ENCODE assay signal across 8 cellular contexts in genomic region chr3:52277071-52277964, GRCh38. TPM values are rescaled to one million over a fixed set of nuclear protein-coding genes. Genes with fewer than 3 reads are reported as not detected.
DNase-seq lines count a peak whose midpoint lies in the region; ATAC-seq, FAIRE-seq and TF ChIP-seq lines count a peak whose summit lies in the region.

No MANE protein-coding gene starts in this region.

- H3K27ac ChIP-seq in astrocyte (ENCODE audit: low read depth, low read length) (peak overlapping the region; percentile 95), iPS DF 6.9 (ENCODE audit: low read length) (no peak overlapping the region), gastrocnemius medialis (peak overlapping the region; percentile 89 to 97 (median 94))

- TF ChIP-seq POLR2A in GM12892 (IDR thresholded peaks at IDR 0.05; ENCODE audit: low read depth, low read length) = peak; percentile 85
- TF ChIP-seq POLR2A in gastrocnemius medialis (IDR thresholded peaks at IDR 0.05) = peak; percentile 49 to 64

- no peaks in the 10 kb centered on the region for H3K9me3 ChIP-seq in astrocyte (ENCODE audit: insufficient read depth, low read depth, low read length)
- H3K9me3 ChIP-seq in iPS DF 6.9 (ENCODE audit: control insufficient read depth, insufficient read depth, low read length) = no peaks in the 10 kb centered on the region
- no peaks in the 10 kb centered on the region for H3K9me3 ChIP-seq in gastrocnemius medialis

- peak overlapping the region; percentile 99 for H3K4me3 Mint-ChIP-seq in astrocyte (ENCODE audit: unreplicated experiment)

- H3K4me1 ChIP-seq in astrocyte (ENCODE audit: insufficient read depth, low read length) = peaks cover 22% of the 10 kb centered on the region
- H3K4me1 ChIP-seq in iPS DF 6.9 (ENCODE audit: control insufficient read depth, insufficient read depth, low read length) = no peaks in the 10 kb centered on the region
- H3K4me1 ChIP-seq in gastrocnemius medialis = peaks cover 62 to 63% of the 10 kb centered on the region in 2 donors

- TF ChIP-seq CTCF in astrocyte (IDR thresholded peaks at IDR 0.05; ENCODE audit: insufficient read depth, low read depth, low read length) = no peak
- no peak for TF ChIP-seq CTCF in gastrocnemius medialis (IDR thresholded peaks at IDR 0.05 in 4 of 5, conservative IDR thresholded peaks at IDR 0.05 in 1 of 5)

- H3K27me3 Mint-ChIP-seq in astrocyte (ENCODE audit: low read depth, unreplicated experiment) = no peaks in the 10 kb centered on the region

- peak overlapping the region; percentile 99 for H3K4me2 ChIP-seq in astrocyte (ENCODE audit: low read length)

- peaks cover 8% of the 10 kb centered on the region for H3K36me3 Mint-ChIP-seq in astrocyte (ENCODE audit: low read depth, unreplicated experiment)

- H3K9me3 Mint-ChIP-seq in astrocyte (ENCODE audit: unreplicated experiment) = no peaks in the 10 kb centered on the region

- peaks cover 59% of the 10 kb centered on the region for H3K79me2 ChIP-seq in astrocyte (ENCODE audit: insufficient read depth, low read length)

- FAIRE-seq in GM12892 (lab: Jason Lieb, UNC) (peak; percentile 85), astrocyte (lab: Jason Lieb, UNC) (no peak)

- WGBS in iPS DF 6.9 (ENCODE audit: insufficient coverage, insufficient read length) = no CpG with 5 or more reads among the region's 28 CpGs

- no peaks in the 10 kb centered on the region for H3K27me3 ChIP-seq in astrocyte (ENCODE audit: insufficient read depth, low read length)
- H3K27me3 ChIP-seq in iPS DF 6.9 (ENCODE audit: control insufficient read depth, insufficient read depth, low read length) = no peaks in the 10 kb centered on the region
- no peaks in the 10 kb centered on the region for H3K27me3 ChIP-seq in gastrocnemius medialis

- ATAC-seq in gastrocnemius medialis (peak; percentile 31 to 41), HG03039 (IDR thresholded peaks at IDR 0.05; ENCODE audit: unreplicated experiment) (no peak)

- H3K4me1 Mint-ChIP-seq in astrocyte (ENCODE audit: low read depth, unreplicated experiment) = peaks cover 22% of the 10 kb centered on the region

- peak overlapping the region; percentile 99 for H3K4me3 ChIP-seq in astrocyte (ENCODE audit: insufficient read depth, low read depth, low read length)
- peak overlapping the region; percentile 85; the same call in 1 of the 2 replicates for H3K4me3 ChIP-seq in iPS DF 6.9 (ENCODE audit: low read length)
- H3K4me3 ChIP-seq in gastrocnemius medialis = peak overlapping the region; percentile 66 to 95 (median 82)

- intact Hi-C loops in gastrocnemius medialis (cut with DNase I; ENCODE audit: low total_unique reads) = loop anchor here (5.0 to 10.0 kb wide), 2 partner anchors 130 to 223 kb away; partner anchors contain the start of gene DUSP7

- in situ Hi-C loops in gastrocnemius medialis (cut with MboI; ENCODE audit: low sequenced_read_pairs in 4 of 4) = loop anchor here in 2 of 4 donors (5.0 kb wide), 1 partner anchor 45 kb away; no protein-coding TSS in a partner anchor

- H3K36me3 ChIP-seq in astrocyte (ENCODE audit: insufficient read depth, low read length) (peaks cover 10% of the 10 kb centered on the region), iPS DF 6.9 (ENCODE audit: control insufficient read depth, insufficient read depth, low read length) (no peaks in the 10 kb centered on the region), gastrocnemius medialis (no peaks in the 10 kb centered on the region)

- peak overlapping the region; percentile 99 for H3K9ac ChIP-seq in astrocyte (ENCODE audit: low read length)

- no peak for DNase-seq in GM12892 (ENCODE audit: insufficient read length)
- DNase-seq in KG1 (lab: John Stamatoyannopoulos, UW) = peak; percentile 34
- peak; percentile 63 for DNase-seq in T-helper 9 cell
- DNase-seq in astrocyte (ENCODE audit: low read depth) = peak; percentile 39
- no peak for DNase-seq in iPS DF 6.9 (ENCODE audit: low read depth, low spot score)
- peak; percentile 57 to 72 for DNase-seq in gastrocnemius medialis
- DNase-seq in 8988T = no peak

- H3K27ac Mint-ChIP-seq in astrocyte (ENCODE audit: unreplicated experiment) = peak overlapping the region; percentile 95

- H2AFZ ChIP-seq in astrocyte (ENCODE audit: low read depth, low read length) = no peak overlapping the region

- H4K20me1 ChIP-seq in astrocyte (ENCODE audit: insufficient read depth, low read length) = peaks cover 58% of the 10 kb centered on the region

RNA-seq across cellular contexts. Expression of gene WDR82, which starts 1.1 kb away (rescaled TPM):
- 34.7 TPM for polyA plus RNA-seq in GM12892 (2012; ENCODE audit: missing spikeins)
- total RNA-seq in astrocyte (57.4 and 59.7 TPM in 2 replicates), gastrocnemius medialis (10 to 100 TPM; 54.1 to 64.9 (median 59.3) TPM)

RNA-seq across cellular contexts. Expression of gene GLYCTK, which starts 10.3 kb away (rescaled TPM):
- 7.1 TPM for polyA plus RNA-seq in GM12892 (2012; ENCODE audit: missing spikeins)
- total RNA-seq in astrocyte (4.8 and 5.2 TPM in 2 replicates), gastrocnemius medialis (10 to 100 TPM in 1 of 4 donors, 1 to 10 TPM in 3; 5.1 to 11.2 (median 7.7) TPM)

RNA-seq across cellular contexts. Expression of gene PPM1M, which starts 31.8 kb away (rescaled TPM):
- polyA plus RNA-seq in GM12892 (2012; ENCODE audit: missing spikeins) = 24.1 TPM
- total RNA-seq in astrocyte (8.9 and 9.1 TPM in 2 replicates), gastrocnemius medialis (1 to 10 TPM in 3 of 4 donors, under 1 TPM in 1; 0.97 to 5.2 (median 3.5) TPM)

RNA-seq across cellular contexts. Expression of gene TWF2, which starts 38.4 kb away (rescaled TPM):
- 26.4 TPM for polyA plus RNA-seq in GM12892 (2012; ENCODE audit: missing spikeins)
- total RNA-seq in astrocyte (103 and 105 TPM in 2 replicates), gastrocnemius medialis (100 to 1,000 TPM in 3 of 4 donors, 10 to 100 TPM in 1; 99.2 to 222 (median 168) TPM)

RNA-seq across cellular contexts. Expression of gene DNAH1, which starts 38.8 kb away (rescaled TPM):
- 6.0 TPM for polyA plus RNA-seq in GM12892 (2012; ENCODE audit: missing spikeins)
- total RNA-seq in astrocyte (2.2 and 2.3 TPM in 2 replicates), gastrocnemius medialis (1 to 10 TPM; 1.4 to 6.8 (median 2.0) TPM)

Comparison
In these comparisons a context has a peak if more than half of its experiments do, and no peak if none do; other contexts are left out.
1. DNase-seq: peak in KG1 (single experiment), T-helper 9 cell (single experiment), astrocyte (single experiment) and gastrocnemius medialis (2 of 2); none in GM12892 (single experiment), iPS DF 6.9 (single experiment) and 8988T (single experiment).
2. Peak in every context shown above with its lines, with median percentiles within 50 percentile points of each other: H3K4me3 ChIP-seq.